Comparison of ENCODE assay signal across 8 cellular contexts in genomic region chr14:76352639-76353281, GRCh38. TPM values are rescaled to one million over a fixed set of nuclear protein-coding genes. Genes with fewer than 3 reads are reported as not detected.
DNase-seq lines count a peak whose midpoint lies in the region; ATAC-seq and TF ChIP-seq lines count a peak whose summit lies in the region.

No MANE protein-coding gene starts in this region.

- no peaks in the 10 kb centered on the region for H3K36me3 Mint-ChIP-seq in CD8-positive, alpha-beta memory T cell
- no peaks in the 10 kb centered on the region for H3K36me3 Mint-ChIP-seq in activated T-helper 1 cell treated with anti-CD3 and anti-CD28 coated beads, Interleukin-12 subunit alpha, Interleukin-12 subunit beta, Interleukin-2, Interleukin-4 antibody, amounts not matched to agents 30 ng/mL and 10 ng/mL and 1 ng/mL, durations not matched to agents 14 hours and 24 hours and 36 hours (ENCODE audit: low read depth)

- H3K9ac ChIP-seq in OCI-LY1 (ENCODE audit: low read length) (no peak overlapping the region), parathyroid adenoma (no peak overlapping the region)

- H3K36me3 ChIP-seq in CD8-positive, alpha-beta memory T cell (ENCODE audit: insufficient read depth, low read length): no peaks in the 10 kb centered on the region
- H3K36me3 ChIP-seq in OCI-LY1 (ENCODE audit: insufficient read depth, low read length) (no peaks in the 10 kb centered on the region), parathyroid adenoma (ENCODE audit: control insufficient read depth, insufficient read depth, low read length) (no peaks in the 10 kb centered on the region), vagina (no peaks in the 10 kb centered on the region)

- peak in 4 of 5 donors; percentile 6 to 22 (median 10) for DNase-seq in CD8-positive, alpha-beta memory T cell
- DNase-seq in activated T-helper 1 cell treated with anti-CD3 and anti-CD28 coated beads, Interleukin-12 subunit alpha, Interleukin-12 subunit beta, Interleukin-2, Interleukin-4 antibody, amounts not matched to agents 30 ng/mL and 10 ng/mL and 1 ng/mL, durations not matched to agents 14 hours and 24 hours and 36 hours (ENCODE audit: low spot score): peak; percentile 18
- DNase-seq in foreskin melanocyte: peak; percentile 24
- no peak for DNase-seq in vagina (ENCODE audit: extremely low spot score in 2 of 2)

- no peaks in the 10 kb centered on the region for H4K20me1 ChIP-seq in OCI-LY1 (ENCODE audit: insufficient read depth, low read length)

- TF ChIP-seq CTCF in OCI-LY1 (IDR thresholded peaks at IDR 0.05; ENCODE audit: low read length) (peak; percentile 86), parathyroid adenoma (IDR thresholded peaks at IDR 0.05) (peak; percentile 87), vagina (IDR thresholded peaks at IDR 0.05) (peak; percentile 23 to 95 (median 82))

- peaks cover 30 to 60% of the 10 kb centered on the region in 2 donors for H3K27me3 Mint-ChIP-seq in CD8-positive, alpha-beta memory T cell
- H3K27me3 Mint-ChIP-seq in activated T-helper 1 cell treated with anti-CD3 and anti-CD28 coated beads, Interleukin-12 subunit alpha, Interleukin-12 subunit beta, Interleukin-2, Interleukin-4 antibody, amounts not matched to agents 30 ng/mL and 10 ng/mL and 1 ng/mL, durations not matched to agents 14 hours and 24 hours and 36 hours (ENCODE audit: insufficient read depth): peaks cover 16% of the 10 kb centered on the region

- H2AFZ ChIP-seq in OCI-LY1 (ENCODE audit: low read length) (no peak overlapping the region), parathyroid adenoma (peak overlapping the region; percentile 72)

- H3K4me1 ChIP-seq in CD8-positive, alpha-beta memory T cell (ENCODE audit: insufficient read depth, low read length): no peaks in the 10 kb centered on the region
- no peaks in the 10 kb centered on the region for H3K4me1 ChIP-seq in OCI-LY1 (ENCODE audit: insufficient read depth, low read length, severe bottlenecking)
- H3K4me1 ChIP-seq in parathyroid adenoma: no peaks in the 10 kb centered on the region
- peaks cover 8% of the 10 kb centered on the region for H3K4me1 ChIP-seq in vagina

- CTCF ChIA-PET in CD8-positive, alpha-beta memory T cell (lab: Charles Lee): interaction anchor here (0.7 to 5.9 kb wide), 9 partner anchors 8 to 776 kb away, joined by 3 to 31 read pairs (median 5); no protein-coding TSS in a partner anchor

- no peaks in the 10 kb centered on the region for H3K27me3 ChIP-seq in CD8-positive, alpha-beta memory T cell (ENCODE audit: insufficient read depth, low read length, poor library complexity, severe bottlenecking)
- H3K27me3 ChIP-seq in OCI-LY1 (ENCODE audit: insufficient read depth, low read length): no peaks in the 10 kb centered on the region
- no peaks in the 10 kb centered on the region for H3K27me3 ChIP-seq in parathyroid adenoma (ENCODE audit: control insufficient read depth, insufficient read depth, low read length)
- H3K27me3 ChIP-seq in vagina: no peaks in the 10 kb centered on the region

- no peak for TF ChIP-seq POLR2A in vagina (IDR thresholded peaks at IDR 0.05)

- no peak overlapping the region for H3K27ac Mint-ChIP-seq in CD8-positive, alpha-beta memory T cell
- H3K27ac Mint-ChIP-seq in activated T-helper 1 cell treated with anti-CD3 and anti-CD28 coated beads, Interleukin-12 subunit alpha, Interleukin-12 subunit beta, Interleukin-2, Interleukin-4 antibody, amounts not matched to agents 30 ng/mL and 10 ng/mL and 1 ng/mL, durations not matched to agents 14 hours and 24 hours and 36 hours: no peak overlapping the region

- H3F3A ChIP-seq in OCI-LY1 (ENCODE audit: insufficient read depth, low read length): no peaks in the 10 kb centered on the region

- peak; percentile 62 for ATAC-seq in HG02610 (IDR thresholded peaks at IDR 0.05; ENCODE audit: unreplicated experiment)
- no peak for ATAC-seq in GM19023 (IDR thresholded peaks at IDR 0.05; ENCODE audit: unreplicated experiment)

- intact Hi-C loops in activated T-helper 1 cell treated with anti-CD3 and anti-CD28 coated beads, Interleukin-12 subunit alpha, Interleukin-12 subunit beta, Interleukin-2, Interleukin-4 antibody, amounts not matched to agents 30 ng/mL and 10 ng/mL and 1 ng/mL, durations not matched to agents 14 hours and 24 hours and 36 hours (cut with micrococcal nuclease): no loop called here
- intact Hi-C loops in vagina (cut with DNase I): loop anchor here (5.0 kb wide), 1 partner anchor 300 kb away; no protein-coding TSS in a partner anchor

- peak overlapping the region in 2 of 7 donors; percentile 28 to 36 for H3K4me3 Mint-ChIP-seq in CD8-positive, alpha-beta memory T cell
- H3K4me3 Mint-ChIP-seq in activated T-helper 1 cell treated with anti-CD3 and anti-CD28 coated beads, Interleukin-12 subunit alpha, Interleukin-12 subunit beta, Interleukin-2, Interleukin-4 antibody, amounts not matched to agents 30 ng/mL and 10 ng/mL and 1 ng/mL, durations not matched to agents 14 hours and 24 hours and 36 hours: no peak overlapping the region

- H3K27ac ChIP-seq in CD8-positive, alpha-beta memory T cell (ENCODE audit: low read depth, low read length): no peak overlapping the region
- no peak overlapping the region for H3K27ac ChIP-seq in OCI-LY1 (ENCODE audit: low read depth, low read length, poor library complexity, severe bottlenecking)
- no peak overlapping the region for H3K27ac ChIP-seq in parathyroid adenoma
- no peak overlapping the region for H3K27ac ChIP-seq in vagina

- H3K79me2 ChIP-seq in OCI-LY1 (ENCODE audit: insufficient read depth, low read length) (no peaks in the 10 kb centered on the region), parathyroid adenoma (no peaks in the 10 kb centered on the region)

- peak overlapping the region; percentile 25; the same call in 1 of the 2 replicates for H3K4me2 ChIP-seq in OCI-LY1 (ENCODE audit: low read length)
- peak overlapping the region; percentile 53 for H3K4me2 ChIP-seq in parathyroid adenoma (ENCODE audit: low read length)

- no peaks in the 10 kb centered on the region for H3K9me2 ChIP-seq in OCI-LY1 (ENCODE audit: low read depth, low read length)

- H3K9me3 Mint-ChIP-seq in CD8-positive, alpha-beta memory T cell: no peaks in the 10 kb centered on the region
- H3K9me3 Mint-ChIP-seq in activated T-helper 1 cell treated with anti-CD3 and anti-CD28 coated beads, Interleukin-12 subunit alpha, Interleukin-12 subunit beta, Interleukin-2, Interleukin-4 antibody, amounts not matched to agents 30 ng/mL and 10 ng/mL and 1 ng/mL, durations not matched to agents 14 hours and 24 hours and 36 hours: no peaks in the 10 kb centered on the region

- no peaks in the 10 kb centered on the region for H3K9me3 ChIP-seq in CD8-positive, alpha-beta memory T cell (ENCODE audit: low read length)
- H3K9me3 ChIP-seq in OCI-LY1 (ENCODE audit: low read length): no peaks in the 10 kb centered on the region
- no peaks in the 10 kb centered on the region for H3K9me3 ChIP-seq in parathyroid adenoma (ENCODE audit: control insufficient read depth, low read length)
- H3K9me3 ChIP-seq in vagina: no peaks in the 10 kb centered on the region

- POLR2A ChIA-PET in CD8-positive, alpha-beta memory T cell (lab: Charles Lee): no interaction called here

- H3K4me3 ChIP-seq in CD8-positive, alpha-beta memory T cell (ENCODE audit: low read length): no peak overlapping the region
- no peak overlapping the region for H3K4me3 ChIP-seq in OCI-LY1 (ENCODE audit: low read depth, low read length, poor library complexity, severe bottlenecking)
- H3K4me3 ChIP-seq in parathyroid adenoma (ENCODE audit: low read depth, low read length): no peak overlapping the region
- peak overlapping the region in 1 of 2 donors; percentile 34 for H3K4me3 ChIP-seq in vagina

- H3K4me1 Mint-ChIP-seq in CD8-positive, alpha-beta memory T cell: peaks cover 1 to 6% (median 6%) of the 10 kb centered on the region in 3 donors
- no peaks in the 10 kb centered on the region for H3K4me1 Mint-ChIP-seq in activated T-helper 1 cell treated with anti-CD3 and anti-CD28 coated beads, Interleukin-12 subunit alpha, Interleukin-12 subunit beta, Interleukin-2, Interleukin-4 antibody, amounts not matched to agents 30 ng/mL and 10 ng/mL and 1 ng/mL, durations not matched to agents 14 hours and 24 hours and 36 hours (ENCODE audit: low read depth)

RNA-seq across cellular contexts. Expression of gene ESRRB, which starts 23.2 kb away (rescaled TPM):
- not detected for total RNA-seq in CD8-positive, alpha-beta memory T cell
- polyA plus RNA-seq in CD8-positive, alpha-beta memory T cell: not detected
- total RNA-seq in activated T-helper 1 cell treated with anti-CD3 and anti-CD28 coated beads, Interleukin-12 subunit alpha, Interleukin-12 subunit beta, Interleukin-2, Interleukin-4 antibody, amounts not matched to agents 30 ng/mL and 10 ng/mL and 1 ng/mL, durations not matched to agents 14 hours and 24 hours and 36 hours: 0.17 and 0.21 TPM in 2 replicates
- 0.74 TPM for total RNA-seq in vagina

Comparison
In these comparisons a context has a peak if more than half of its experiments do, and no peak if none do; other contexts are left out.
1. DNase-seq: peak in CD8-positive, alpha-beta memory T cell (4 of 5), activated T-helper 1 cell treated with anti-CD3 and anti-CD28 coated beads, Interleukin-12 subunit alpha, Interleukin-12 subunit beta, Interleukin-2, Interleukin-4 antibody, amounts not matched to agents 30 ng/mL and 10 ng/mL and 1 ng/mL, durations not matched to agents 14 hours and 24 hours and 36 hours (single experiment) and foreskin melanocyte (single experiment); none in vagina (0 of 2).
2. Peak in every context shown above with its lines, with median percentiles within 50 percentile points of each other: CTCF ChIP-seq.